ENCODE assay signal across 20 cellular contexts in genomic region chr5:50922942-50923767, GRCh38.
DNase-seq lines count a peak whose midpoint lies in the region; ATAC-seq and TF ChIP-seq lines count a peak whose summit lies in the region.
"Had no signal": no experiment of that assay in that cellular context is flagged by ENCODE, and none has a peak within 500 bp of the region (broad histone marks: within the 10 kb centered on the region; RNA-seq: fewer than 3 reads in every experiment).

No MANE protein-coding gene starts in this region.

- H3K27me3 Mint-ChIP-seq in neural progenitor cell (ENCODE audit: insufficient read depth, low read depth): peaks cover 2% of the 10 kb centered on the region

- H3K27me3 ChIP-seq in neural progenitor cell: no peaks in the 10 kb centered on the region
- H3K27me3 ChIP-seq: ovary, Peyer's patch had no signal

- no peak for TF ChIP-seq CTCF in coronary artery (IDR thresholded peaks at IDR 0.05)
- TF ChIP-seq CTCF in neural progenitor cell (IDR thresholded peaks at IDR 0.05): no peak

- H3K36me3 ChIP-seq in neural progenitor cell: no peaks in the 10 kb centered on the region
- H3K36me3 ChIP-seq: HAP-1, ovary, Peyer's patch had no signal

- H3K4me2 ChIP-seq in neural progenitor cell: no peak overlapping the region

- H3K9me3 ChIP-seq in neural progenitor cell (ENCODE audit: low read depth): no peaks in the 10 kb centered on the region
- H3K9me3 ChIP-seq: HAP-1, ovary, Peyer's patch had no signal

- peak overlapping the region; percentile 34 for H3K4me3 ChIP-seq in coronary artery
- H3K4me3 ChIP-seq in neural progenitor cell: no peak overlapping the region
- H3K4me3 ChIP-seq: HAP-1, ovary, skin epidermis had no signal

- H3K79me2 ChIP-seq in neural progenitor cell (ENCODE audit: low read depth): no peaks in the 10 kb centered on the region

- no peak overlapping the region for H3K27ac ChIP-seq in coronary artery
- no peak overlapping the region for H3K27ac ChIP-seq in neural progenitor cell
- H3K27ac ChIP-seq: ovary, Peyer's patch, skin epidermis had no signal

- H3K4me1 ChIP-seq in neural progenitor cell: no peaks in the 10 kb centered on the region
- H3K4me1 ChIP-seq: HAP-1, Peyer's patch had no signal

- in situ Hi-C loops in G401 (cut with HindIII; ENCODE audit: low sequenced_read_pairs): no loop called here

- H2AFZ ChIP-seq in neural progenitor cell (replicated peaks): peak overlapping the region; percentile 63

- DNase-seq in DMS53 (lab: John Stamatoyannopoulos, UW) (peak; percentile 86), coronary artery (ENCODE audit: low spot score) (no peak), neural progenitor cell (ENCODE audit: low spot score) (no peak), G401 (ENCODE audit: low spot score) (no peak)
- DNase-seq in activated CD4-positive, CD25-positive, alpha-beta regulatory T cell treated with anti-CD3 and anti-CD28 coated beads, Interleukin-2, amount 50 U/mL, for 72 hours: no peak
- DNase-seq: activated naive CD8-positive, alpha-beta T cell treated with anti-CD3 and anti-CD28 coated beads, Interleukin-2, amount 10 ng/mL, durations not matched to agents 7 days and 5 days; DND-41; Kasumi-1; midbrain; NCI-H1694; ovary; Peyer's patch; stimulated activated naive CD4-positive, alpha-beta T cell; T-helper 1 cell had no signal

- no peaks in the 10 kb centered on the region for H3F3A ChIP-seq in neural progenitor cell (ENCODE audit: low read depth)

- H3K4me3 Mint-ChIP-seq in neural progenitor cell: no peak overlapping the region
- H3K4me3 Mint-ChIP-seq: activated naive CD8-positive, alpha-beta T cell treated with anti-CD3 and anti-CD28 coated beads, Interleukin-2, amount 10 ng/mL, durations not matched to agents 7 days and 5 days; B cell had no signal

- H3K36me3 Mint-ChIP-seq in neural progenitor cell: no peaks in the 10 kb centered on the region
- H3K36me3 Mint-ChIP-seq: activated naive CD8-positive, alpha-beta T cell treated with anti-CD3 and anti-CD28 coated beads, Interleukin-2, amount 10 ng/mL, durations not matched to agents 7 days and 5 days had no signal

- no peak overlapping the region for H3K27ac Mint-ChIP-seq in neural progenitor cell
- H3K27ac Mint-ChIP-seq: activated naive CD8-positive, alpha-beta T cell treated with anti-CD3 and anti-CD28 coated beads, Interleukin-2, amount 10 ng/mL, durations not matched to agents 7 days and 5 days; B cell had no signal

- peaks cover 2% of the 10 kb centered on the region for H3K9me3 Mint-ChIP-seq in neural progenitor cell
- H3K9me3 Mint-ChIP-seq: activated naive CD8-positive, alpha-beta T cell treated with anti-CD3 and anti-CD28 coated beads, Interleukin-2, amount 10 ng/mL, durations not matched to agents 7 days and 5 days had no signal

- no peaks in the 10 kb centered on the region for H4K20me1 ChIP-seq in neural progenitor cell (ENCODE audit: low read depth)

- H3K9ac ChIP-seq in neural progenitor cell: no peak overlapping the region

- H3K4me1 Mint-ChIP-seq in neural progenitor cell: no peaks in the 10 kb centered on the region
- H3K4me1 Mint-ChIP-seq: activated naive CD8-positive, alpha-beta T cell treated with anti-CD3 and anti-CD28 coated beads, Interleukin-2, amount 10 ng/mL, durations not matched to agents 7 days and 5 days; B cell had no signal

- peak; percentile 20 for ATAC-seq in HG02943 (IDR thresholded peaks at IDR 0.05; ENCODE audit: low read depth, unreplicated experiment)
- ATAC-seq in HG02840 (IDR thresholded peaks at IDR 0.05; ENCODE audit: low FRiP score, unreplicated experiment): no peak
- ATAC-seq in HG03045 (IDR thresholded peaks at IDR 0.05; ENCODE audit: unreplicated experiment): no peak
